21 cellular contexts compared by ENCODE assay signal in genomic region chr4:136928957-136929411, GRCh38.
"Had no signal": no experiment of that assay in that cellular context is flagged by ENCODE, and none has a peak within 500 bp of the region (broad histone marks: within the 10 kb centered on the region; RNA-seq: fewer than 3 reads in every experiment).

No MANE protein-coding gene starts in this region.

- H3K4me3 ChIP-seq: SJSA1, SK-N-MC had no signal

- H3K27ac ChIP-seq: SJSA1, SK-N-MC had no signal

- H3K27me3 ChIP-seq: SJSA1 had no signal

- H3K4me1 ChIP-seq: SJSA1 had no signal

- ATAC-seq: HepG2 had no signal

- H3K36me3 ChIP-seq: SJSA1 had no signal

- DNase-seq: IMR-90, Karpas-422, KG1, MM.1S, NCI-H1092 treated with DMSO at 0.1 percent for 48 hours, NCI-H1436 treated with DMSO at 0.1 percent for 48 hours, NCI-H1694, NCI-H187 treated with DMSO at 0.1 percent for 48 hours, NCI-H2029 treated with DMSO at 0.1 percent for 48 hours, NCI-H2171 treated with DMSO at 0.1 percent for 48 hours, NCI-H345, NCI-H446 treated with DMSO at 0.1 percent for 48 hours, NCI-H524, NCI-H69, NCI-H774, Right ventricle myocardium superior, RPMI8226, SIG-M5 had no signal
